ENCODE assay signal across 14 cellular contexts in the genomic region with DNA sequence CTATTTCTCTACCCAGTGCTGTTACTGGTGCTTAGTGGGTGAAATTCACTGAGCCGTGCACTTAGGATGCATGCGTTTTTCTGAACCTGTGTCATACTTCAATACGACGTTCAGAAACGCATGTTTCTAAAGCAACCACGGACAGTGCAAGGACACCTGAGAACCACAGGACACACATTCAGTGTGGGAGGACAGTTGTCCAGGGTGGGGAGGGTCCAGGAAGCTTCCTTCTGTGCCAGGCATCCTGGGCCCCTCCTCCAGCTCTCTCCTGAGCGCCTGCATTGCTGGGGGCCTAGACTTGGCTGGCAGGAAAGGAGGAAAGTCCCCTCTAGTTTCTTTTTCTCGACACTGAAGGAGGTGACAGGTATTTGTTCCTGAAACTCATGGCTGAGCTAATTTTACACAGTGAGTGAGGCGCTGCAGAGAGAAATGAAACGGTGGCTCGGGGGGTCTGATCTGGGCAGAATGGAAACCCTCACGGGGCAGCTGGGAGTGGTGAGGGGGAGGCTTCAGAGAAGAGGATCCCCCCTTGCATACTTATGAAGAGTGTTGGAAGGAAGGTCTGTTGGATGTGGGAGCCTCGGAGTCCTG.
DNase-seq lines count a peak whose midpoint lies in the region; ATAC-seq and TF ChIP-seq lines count a peak whose summit lies in the region.
"Had no signal": no experiment of that assay in that cellular context is flagged by ENCODE, and none has a peak within 500 bp of the region (broad histone marks: within the 10 kb centered on the region; RNA-seq: fewer than 3 reads in every experiment).

No MANE protein-coding gene starts in this region.

- TF ChIP-seq CTCF in OCI-LY3 (IDR thresholded peaks at IDR 0.05; ENCODE audit: low read depth, low read length) (no peak), psoas muscle (IDR thresholded peaks at IDR 0.05) (no peak)

- peaks cover 12% of the 10 kb centered on the region; the same call in 1 of the 2 replicates for H3K27me3 ChIP-seq in OCI-LY3 (ENCODE audit: low read depth, low read length)
- H3K27me3 ChIP-seq in psoas muscle (ENCODE audit: insufficient read depth in 3 of 3, low read length in 2 of 3): peaks cover 0 to 54% (median 6%) of the 10 kb centered on the region in 3 donors

- H3K4me2 ChIP-seq in OCI-LY3 (ENCODE audit: low read length): peak overlapping the region; percentile 88

- H3K79me2 ChIP-seq in OCI-LY3 (ENCODE audit: low read length): no peaks in the 10 kb centered on the region

- peak; percentile 40 for ATAC-seq in GM18508 (IDR thresholded peaks at IDR 0.05; ENCODE audit: insufficient read depth, unreplicated experiment)
- ATAC-seq in GM21528 (IDR thresholded peaks at IDR 0.05; ENCODE audit: low FRiP score, unreplicated experiment): peak; percentile 53
- ATAC-seq in psoas muscle: no peak

- H3K36me3 ChIP-seq in OCI-LY3 (replicated peaks; ENCODE audit: low read depth, low read length): no peaks in the 10 kb centered on the region
- H3K36me3 ChIP-seq in psoas muscle (ENCODE audit: insufficient read depth in 1 of 2, low read depth in 1 of 2): no peaks in the 10 kb centered on the region
- H3K36me3 ChIP-seq: tibial artery had no signal

- no peak overlapping the region for H2AFZ ChIP-seq in OCI-LY3 (ENCODE audit: low read depth, low read length)

- H3K9me3 ChIP-seq in OCI-LY3 (ENCODE audit: insufficient read depth, low read length) (no peaks in the 10 kb centered on the region), psoas muscle (no peaks in the 10 kb centered on the region)
- H3K9me3 ChIP-seq: tibial artery had no signal

- H3K4me1 ChIP-seq in OCI-LY3 (ENCODE audit: low read length) (peaks cover 74% of the 10 kb centered on the region), psoas muscle (no peaks in the 10 kb centered on the region)
- H3K4me1 ChIP-seq: tibial artery had no signal

- intact Hi-C loops in posterior vena cava (cut with DNase I) (loop anchor here (1.0 to 10.0 kb wide), 2 partner anchors 160 to 164 kb away; no protein-coding TSS in a partner anchor), psoas muscle (cut with DNase I) (loop anchor here in 1 of 2 donors (10.0 kb wide), 1 partner anchor 164 kb away; no protein-coding TSS in a partner anchor)

- 62 to 69% (median 64%) methylated on average over 13 of the region's 13 CpGs for WGBS in psoas muscle, 3 donors

- H3K4me3 ChIP-seq in OCI-LY3 (ENCODE audit: low read length): peak overlapping the region; percentile 63
- H3K4me3 ChIP-seq in psoas muscle: no peak overlapping the region
- H3K4me3 ChIP-seq: lung, tibial artery had no signal

- peak overlapping the region; percentile 48 for H3K9ac ChIP-seq in OCI-LY3 (ENCODE audit: low read length)

- DNase-seq in posterior vena cava (ENCODE audit: low spot score): peak; percentile 24
- DNase-seq in effector CD4-positive, alpha-beta T cell: no peak
- DNase-seq in psoas muscle: no peak
- DNase-seq in COR-L47 (lab: John Stamatoyannopoulos, UW): no peak
- no peak for DNase-seq in cerebellar nuclear complex (lab: John Stamatoyannopoulos, UW)
- DNase-seq: amygdala, EL, NCI-H146, small intestine, tibial artery had no signal

- H3K27ac ChIP-seq in OCI-LY3 (ENCODE audit: low read length): peak overlapping the region; percentile 79
- H3K27ac ChIP-seq in psoas muscle: no peak overlapping the region
- H3K27ac ChIP-seq: tibial artery had no signal

- no peaks in the 10 kb centered on the region for H4K20me1 ChIP-seq in OCI-LY3 (ENCODE audit: insufficient read depth, low read length)

Comparison
In these comparisons a context has a peak if more than half of its experiments do, and no peak if none do; other contexts are left out.
1. ATAC-seq: peak in GM18508 (single experiment) and GM21528 (single experiment); none in psoas muscle (0 of 4).